In genomic region chr5:44862808-44863207, GRCh38 we compare ENCODE assay signal across 11 cellular contexts. TPM values are rescaled to one million over a fixed set of nuclear protein-coding genes. Genes with fewer than 3 reads are reported as not detected.
DNase-seq lines count a peak whose midpoint lies in the region; ATAC-seq and TF ChIP-seq lines count a peak whose summit lies in the region.
"Had no signal": no experiment of that assay in that cellular context is flagged by ENCODE, and none has a peak within 500 bp of the region (broad histone marks: within the 10 kb centered on the region; RNA-seq: fewer than 3 reads in every experiment).

No MANE protein-coding gene starts in this region.

- WGBS in smooth muscle cell (ENCODE audit: low lambda C conversion rate): 47% methylated on average over 1 of the region's 1 CpG

- H3K27me3 Mint-ChIP-seq in activated CD4-positive, alpha-beta T cell treated with anti-CD3 and anti-CD28 coated beads for 36 hours: peaks cover 7% of the 10 kb centered on the region

- no peak overlapping the region for H3K9ac ChIP-seq in smooth muscle cell (ENCODE audit: low read depth)

- POLR2A ChIA-PET in activated CD4-positive, alpha-beta T cell treated with anti-CD3 and anti-CD28 coated beads for 36 hours (lab: Charles Lee): no interaction called here

- H2AFZ ChIP-seq in smooth muscle cell (ENCODE audit: low read depth): no peak overlapping the region

- no peaks in the 10 kb centered on the region for H3K79me2 ChIP-seq in smooth muscle cell (ENCODE audit: low read depth)

- H4K20me1 ChIP-seq in smooth muscle cell (ENCODE audit: low read depth): no peaks in the 10 kb centered on the region

- H3F3A ChIP-seq in smooth muscle cell (ENCODE audit: low read depth): no peaks in the 10 kb centered on the region

- H3K4me1 Mint-ChIP-seq in activated CD4-positive, alpha-beta T cell treated with anti-CD3 and anti-CD28 coated beads for 36 hours: no peaks in the 10 kb centered on the region

- CTCF ChIA-PET in activated CD4-positive, alpha-beta T cell treated with anti-CD3 and anti-CD28 coated beads for 36 hours (lab: Charles Lee): interaction anchor here (0.6 to 2.3 kb wide), 5 partner anchors 12 to 90 kb away, joined by 3 to 7 read pairs (median 3); no protein-coding TSS in a partner anchor

- no peaks in the 10 kb centered on the region for H3K36me3 Mint-ChIP-seq in activated CD4-positive, alpha-beta T cell treated with anti-CD3 and anti-CD28 coated beads for 36 hours (ENCODE audit: low read depth)

- no peak overlapping the region for H3K27ac Mint-ChIP-seq in activated CD4-positive, alpha-beta T cell treated with anti-CD3 and anti-CD28 coated beads for 36 hours
- H3K27ac Mint-ChIP-seq: activated naive CD4-positive, alpha-beta T cell treated with anti-CD3 and anti-CD28 coated beads for 36 hours had no signal

- H3K4me3 Mint-ChIP-seq in activated CD4-positive, alpha-beta T cell treated with anti-CD3 and anti-CD28 coated beads for 36 hours: no peak overlapping the region
- H3K4me3 Mint-ChIP-seq: activated naive CD4-positive, alpha-beta T cell treated with anti-CD3 and anti-CD28 coated beads for 36 hours had no signal

- no peak overlapping the region for H3K27ac ChIP-seq in smooth muscle cell (ENCODE audit: low read depth)
- H3K27ac ChIP-seq: suprapubic skin had no signal

- H3K4me3 ChIP-seq in smooth muscle cell: no peak overlapping the region
- H3K4me3 ChIP-seq: suprapubic skin had no signal

- peak; percentile 33 for ATAC-seq in activated CD4-positive, alpha-beta T cell treated with anti-CD3 and anti-CD28 coated beads for 36 hours
- ATAC-seq in HG03175 (IDR thresholded peaks at IDR 0.05; ENCODE audit: unreplicated experiment): peak; percentile 75

- no peaks in the 10 kb centered on the region for H3K9me3 Mint-ChIP-seq in activated CD4-positive, alpha-beta T cell treated with anti-CD3 and anti-CD28 coated beads for 36 hours (ENCODE audit: low read depth)
- H3K9me3 Mint-ChIP-seq: activated naive CD4-positive, alpha-beta T cell treated with anti-CD3 and anti-CD28 coated beads for 36 hours had no signal

- intact Hi-C loops in activated CD4-positive, alpha-beta T cell treated with anti-CD3 and anti-CD28 coated beads for 36 hours (cut with DNase I, micrococcal nuclease): loop anchor here in 1 of 2 experiments (10.0 kb wide), 1 partner anchor 62 kb away; no protein-coding TSS in a partner anchor

- DNase-seq in activated CD4-positive, alpha-beta T cell treated with anti-CD3 and anti-CD28 coated beads for 36 hours: no peak
- DNase-seq in activated CD4-positive, alpha-beta T cell treated with anti-CD3 and anti-CD28 coated beads, Interleukin-2, amount 50 U/mL, for 4 hours: no peak
- DNase-seq in astrocyte of the hippocampus (ENCODE audit: low read depth, low spot score) (peak; percentile 56), smooth muscle cell (lab: John Stamatoyannopoulos, UW; ENCODE audit: unreplicated experiment) (no peak), T1000 (lab: John Stamatoyannopoulos, UW) (no peak), GM19240 (ENCODE audit: insufficient read length, low spot score) (no peak), epidermal melanocyte (ENCODE audit: insufficient read length, low spot score) (no peak)
- DNase-seq: activated naive CD4-positive, alpha-beta T cell treated with anti-CD3 and anti-CD28 coated beads for 36 hours; NCI-H2081 treated with DMSO at 0.1 percent for 48 hours had no signal

- no peaks in the 10 kb centered on the region for H3K27me3 ChIP-seq in smooth muscle cell (ENCODE audit: low read depth)
- H3K27me3 ChIP-seq: suprapubic skin had no signal

- no peaks in the 10 kb centered on the region for H3K9me3 ChIP-seq in smooth muscle cell (replicated peaks; ENCODE audit: low read depth)
- H3K9me3 ChIP-seq: suprapubic skin had no signal

- H3K4me2 ChIP-seq in smooth muscle cell: no peak overlapping the region

- H3K4me1 ChIP-seq in smooth muscle cell (ENCODE audit: low read depth): no peaks in the 10 kb centered on the region
- H3K4me1 ChIP-seq: suprapubic skin had no signal

- H3K36me3 ChIP-seq in smooth muscle cell (ENCODE audit: low read depth): no peaks in the 10 kb centered on the region
- H3K36me3 ChIP-seq: suprapubic skin had no signal

- TF ChIP-seq CTCF in smooth muscle cell (IDR thresholded peaks at IDR 0.05; ENCODE audit: borderline replicate concordance, insufficient read depth, poor library complexity, severe bottlenecking): peak; percentile 34

RNA-seq across cellular contexts. Expression of gene MRPS30, which starts 54.1 kb away (rescaled TPM):
- total RNA-seq in activated CD4-positive, alpha-beta T cell treated with anti-CD3 and anti-CD28 coated beads for 36 hours: 10 to 100 TPM; 59.7 to 73.3 TPM
- total RNA-seq in smooth muscle cell: 52.7 and 58.5 TPM in 2 replicates
- polyA plus RNA-seq in smooth muscle cell: 25.6 and 32.4 TPM in 2 replicates
